In genomic region chr5:91441082-91441481, GRCh38 we compare ENCODE assay signal across 29 cellular contexts.
"Had no signal": no experiment of that assay in that cellular context is flagged by ENCODE, and none has a peak within 500 bp of the region (broad histone marks: within the 10 kb centered on the region; RNA-seq: fewer than 3 reads in every experiment).

No MANE protein-coding gene starts in this region.

- H3K4me3 Mint-ChIP-seq: dendritic cell treated with granulocyte-macrophage colony-stimulating factor and Interleukin-4, amounts not matched to agents 40 ng/mL and 50 ng/mL, for 4 days; effector memory CD8-positive, alpha-beta T cell; endodermal cell had no signal

- H3K4me3 ChIP-seq: colonic mucosa, coronary artery, dorsolateral prefrontal cortex, esophagus muscularis mucosa, esophagus squamous epithelium, gastrocnemius medialis, gastroesophageal sphincter, heart left ventricle, heart right ventricle had no signal

- FAIRE-seq: colon, endometrium, endothelial cell of umbilical vein, frontal cortex had no signal

- H3K27ac ChIP-seq: colonic mucosa, coronary artery, dorsolateral prefrontal cortex, epithelial cell of prostate, esophagus muscularis mucosa, esophagus squamous epithelium, foreskin keratinocyte, gastrocnemius medialis, gastroesophageal sphincter, heart left ventricle, heart right ventricle had no signal

- ATAC-seq: effector memory CD8-positive, alpha-beta T cell; esophagus mucosa; foreskin keratinocyte; gastrocnemius medialis; gastroesophageal sphincter; heart left ventricle; heart right ventricle had no signal

- H3K27me3 ChIP-seq: colonic mucosa, dorsolateral prefrontal cortex, esophagus muscularis mucosa, esophagus squamous epithelium, foreskin keratinocyte, gastrocnemius medialis, gastroesophageal sphincter, heart left ventricle, heart right ventricle had no signal

- H3K4me1 ChIP-seq: colonic mucosa, esophagus squamous epithelium, foreskin keratinocyte, gastrocnemius medialis, gastroesophageal sphincter, heart left ventricle, heart right ventricle had no signal

- DNase-seq: colonic mucosa; cortex of kidney; dermis blood vessel endothelial cell; dorsolateral prefrontal cortex; effector CD4-positive, alpha-beta T cell; effector CD8-positive, alpha-beta T cell; effector memory CD4-positive, alpha-beta T cell; effector memory CD8-positive, alpha-beta T cell; endodermal cell; erythroblast; esophagus squamous epithelium; foreskin fibroblast; foreskin keratinocyte; foreskin melanocyte; gastrocnemius medialis; glutamatergic neuron; head of caudate nucleus; heart left ventricle; heart right ventricle had no signal

- H3K27ac Mint-ChIP-seq: dendritic cell treated with granulocyte-macrophage colony-stimulating factor and Interleukin-4, amounts not matched to agents 40 ng/mL and 50 ng/mL, for 4 days; effector memory CD8-positive, alpha-beta T cell; endodermal cell had no signal

- H3K9me3 Mint-ChIP-seq: dendritic cell treated with granulocyte-macrophage colony-stimulating factor and Interleukin-4, amounts not matched to agents 40 ng/mL and 50 ng/mL, for 4 days; effector memory CD8-positive, alpha-beta T cell; endodermal cell had no signal

- H3K36me3 ChIP-seq: colonic mucosa, esophagus muscularis mucosa, esophagus squamous epithelium, gastrocnemius medialis, gastroesophageal sphincter, heart left ventricle, heart right ventricle had no signal

- H3K9me3 ChIP-seq: colonic mucosa, esophagus muscularis mucosa, esophagus squamous epithelium, gastrocnemius medialis, gastroesophageal sphincter, heart left ventricle, heart right ventricle had no signal
